In the genomic region with DNA sequence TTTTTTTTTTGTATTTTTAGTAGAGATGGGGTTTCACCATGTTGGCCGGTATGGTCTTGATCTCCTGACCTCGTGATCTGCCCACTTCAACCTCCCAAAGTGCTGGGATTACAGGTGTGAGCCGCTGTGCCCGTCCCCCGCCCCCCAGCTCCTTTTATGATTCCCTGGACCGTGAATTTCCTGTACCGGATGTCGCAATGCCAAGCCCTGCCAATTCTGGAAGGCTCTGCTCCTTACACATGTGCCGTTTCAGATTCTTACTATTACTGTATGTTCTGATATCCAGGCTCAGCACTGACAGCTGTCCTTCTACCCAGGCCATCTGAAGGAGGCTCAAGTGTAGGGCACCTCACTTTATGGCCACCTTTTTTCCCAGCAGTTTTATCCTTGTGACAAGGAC, we compare ENCODE assay signal across 29 cellular contexts.
"Had no signal": no experiment of that assay in that cellular context is flagged by ENCODE, and none has a peak within 500 bp of the region (broad histone marks: within the 10 kb centered on the region; RNA-seq: fewer than 3 reads in every experiment).

No MANE protein-coding gene starts in this region.

- H3K79me2 ChIP-seq: hepatocyte had no signal

- H3K9me3 Mint-ChIP-seq: activated naive CD8-positive, alpha-beta T cell treated with anti-CD3 and anti-CD28 coated beads, Interleukin-2, amount 50 U/mL, for 24 hours; activated T-helper 1 cell treated with anti-CD3 and anti-CD28 coated beads, Interleukin-12 subunit alpha, Interleukin-12 subunit beta, Interleukin-2, Interleukin-4 antibody, amounts not matched to agents 30 ng/mL and 10 ng/mL and 1 ng/mL, durations not matched to agents 14 hours and 24 hours and 36 hours; T-helper 2 cell treated with Interferon-gamma antibody and Interleukin-4, amounts not matched to agents 5 μg/mL and 100 μg/mL, for 36 hours had no signal

- H3K4me3 Mint-ChIP-seq: activated CD8-positive, alpha-beta T cell treated with anti-CD3 and anti-CD28 coated beads, Interleukin-2, amount 10 ng/mL, durations not matched to agents 7 days and 5 days; activated naive CD8-positive, alpha-beta T cell treated with anti-CD3 and anti-CD28 coated beads, Interleukin-2, amount 50 U/mL, for 24 hours; activated T-helper 1 cell treated with anti-CD3 and anti-CD28 coated beads, Interleukin-12 subunit alpha, Interleukin-12 subunit beta, Interleukin-2, Interleukin-4 antibody, amounts not matched to agents 30 ng/mL and 10 ng/mL and 1 ng/mL, durations not matched to agents 14 hours and 24 hours and 36 hours; immature natural killer cell; natural killer cell treated with Interleukin-12 subunit alpha and Interleukin-12 subunit beta and Interleukin-15 and Interleukin-18, amount 100 ng/mL, for 72 hours; stimulated activated memory B cell treated with anti-CD40 and anti-IgM and Interleukin-4, amounts not matched to agents 10 μg/mL and 1 μg/mL and 100 μg/mL, for 72 hours; T-helper 2 cell treated with Interferon-gamma antibody and Interleukin-4, amounts not matched to agents 5 μg/mL and 100 μg/mL, for 36 hours had no signal

- DNase-seq: activated CD4-positive, alpha-beta T cell treated with anti-CD3 and anti-CD28 coated beads for 1 hour; activated CD4-positive, alpha-beta T cell treated with anti-CD3 and anti-CD28 coated beads, Interleukin-2, amount 50 U/mL, for 1 hour; activated CD8-positive, alpha-beta T cell treated with anti-CD3 and anti-CD28 coated beads, Interleukin-2, amount 10 ng/mL, durations not matched to agents 7 days and 5 days; activated gamma-delta T cell; activated naive CD4-positive, alpha-beta T cell treated with anti-CD3 and anti-CD28 coated beads, Interleukin-2, amount 50 U/mL, for 16 hours; activated naive CD8-positive, alpha-beta T cell treated with anti-CD3 and anti-CD28 coated beads, Interleukin-2, amount 50 U/mL, for 24 hours; anterior cingulate cortex; body of pancreas; caudate nucleus; dermis blood vessel endothelial cell; effector CD8-positive, alpha-beta T cell; foreskin melanocyte; immature natural killer cell; kidney glomerular epithelial cell; stimulated activated CD4-positive, alpha-beta T cell treated with anti-CD3 and anti-CD28 coated beads, Interleukin-15, amount 100 ng/mL, for 24 hours; stomach; transverse colon; uterus; WERI-Rb-1 had no signal

- ATAC-seq: activated CD8-positive, alpha-beta T cell treated with anti-CD3 and anti-CD28 coated beads, Interleukin-2, amount 10 ng/mL, durations not matched to agents 7 days and 5 days; activated naive CD8-positive, alpha-beta T cell treated with anti-CD3 and anti-CD28 coated beads, Interleukin-2, amount 50 U/mL, for 24 hours; body of pancreas; natural killer cell treated with Interleukin-12 subunit alpha and Interleukin-12 subunit beta and Interleukin-15 and Interleukin-18, amount 100 ng/mL, for 72 hours; sciatic nerve; stimulated activated memory B cell treated with anti-CD40 and anti-IgM and Interleukin-4, amounts not matched to agents 10 μg/mL and 1 μg/mL and 100 μg/mL, for 72 hours had no signal

- H3K27ac Mint-ChIP-seq: activated CD8-positive, alpha-beta T cell treated with anti-CD3 and anti-CD28 coated beads, Interleukin-2, amount 10 ng/mL, durations not matched to agents 7 days and 5 days; activated naive CD8-positive, alpha-beta T cell treated with anti-CD3 and anti-CD28 coated beads, Interleukin-2, amount 50 U/mL, for 24 hours; activated T-helper 1 cell treated with anti-CD3 and anti-CD28 coated beads, Interleukin-12 subunit alpha, Interleukin-12 subunit beta, Interleukin-2, Interleukin-4 antibody, amounts not matched to agents 30 ng/mL and 10 ng/mL and 1 ng/mL, durations not matched to agents 14 hours and 24 hours and 36 hours; immature natural killer cell; natural killer cell treated with Interleukin-12 subunit alpha and Interleukin-12 subunit beta and Interleukin-15 and Interleukin-18, amount 100 ng/mL, for 72 hours; stimulated activated memory B cell treated with anti-CD40 and anti-IgM and Interleukin-4, amounts not matched to agents 10 μg/mL and 1 μg/mL and 100 μg/mL, for 72 hours; T-helper 2 cell treated with Interferon-gamma antibody and Interleukin-4, amounts not matched to agents 5 μg/mL and 100 μg/mL, for 36 hours had no signal

- H3K4me1 ChIP-seq: stomach, suprapubic skin, uterus had no signal

- H3K36me3 Mint-ChIP-seq: immature natural killer cell; natural killer cell treated with Interleukin-12 subunit alpha and Interleukin-12 subunit beta and Interleukin-15 and Interleukin-18, amount 100 ng/mL, for 72 hours; stimulated activated memory B cell treated with anti-CD40 and anti-IgM and Interleukin-4, amounts not matched to agents 10 μg/mL and 1 μg/mL and 100 μg/mL, for 72 hours had no signal

- H3K9me3 ChIP-seq: body of pancreas, neutrophil, ovary, stomach, suprapubic skin, transverse colon, uterus had no signal

- H3K4me3 ChIP-seq: body of pancreas, hepatocyte, ovary, smooth muscle cell, stomach, suprapubic skin, transverse colon, uterus had no signal

- H3K27ac ChIP-seq: body of pancreas, hepatocyte, neutrophil, ovary, stomach, suprapubic skin, transverse colon, uterus, WERI-Rb-1 had no signal

- H2AFZ ChIP-seq: hepatocyte had no signal

- H3K27me3 ChIP-seq: body of pancreas, hepatocyte, neutrophil, ovary, stomach, suprapubic skin, transverse colon, uterus had no signal

- H3K4me1 Mint-ChIP-seq: activated naive CD8-positive, alpha-beta T cell treated with anti-CD3 and anti-CD28 coated beads, Interleukin-2, amount 50 U/mL, for 24 hours; immature natural killer cell; stimulated activated memory B cell treated with anti-CD40 and anti-IgM and Interleukin-4, amounts not matched to agents 10 μg/mL and 1 μg/mL and 100 μg/mL, for 72 hours had no signal

- H3K27me3 Mint-ChIP-seq: activated naive CD8-positive, alpha-beta T cell treated with anti-CD3 and anti-CD28 coated beads, Interleukin-2, amount 50 U/mL, for 24 hours; natural killer cell treated with Interleukin-12 subunit alpha and Interleukin-12 subunit beta and Interleukin-15 and Interleukin-18, amount 100 ng/mL, for 72 hours; stimulated activated memory B cell treated with anti-CD40 and anti-IgM and Interleukin-4, amounts not matched to agents 10 μg/mL and 1 μg/mL and 100 μg/mL, for 72 hours had no signal

- H3K4me2 ChIP-seq: hepatocyte, smooth muscle cell had no signal

- H3K36me3 ChIP-seq: neutrophil, ovary, stomach, suprapubic skin, transverse colon, uterus, WERI-Rb-1 had no signal
